Comparison of ENCODE assay signal across 9 cellular contexts in the genomic region with DNA sequence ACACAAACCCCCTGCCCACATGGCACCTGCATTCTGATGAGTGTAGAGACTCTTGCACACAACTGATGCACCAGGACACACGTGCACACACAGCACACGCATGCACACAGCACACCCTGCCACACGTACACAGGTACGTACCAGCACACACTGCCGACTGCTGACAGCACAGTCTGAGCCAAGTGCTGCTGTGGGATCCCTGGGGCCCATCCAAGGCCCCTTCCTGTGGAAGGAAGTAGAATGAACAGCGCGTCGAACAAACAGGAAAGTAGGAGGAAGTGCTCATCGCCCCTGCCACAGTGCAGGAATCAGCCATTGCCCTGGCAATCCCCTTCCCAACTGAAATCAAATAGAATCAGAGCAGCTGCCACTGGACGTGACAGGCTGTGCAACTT. TPM values are rescaled to one million over a fixed set of nuclear protein-coding genes. Genes with fewer than 3 reads are reported as not detected.
DNase-seq lines count a peak whose midpoint lies in the region; ATAC-seq and TF ChIP-seq lines count a peak whose summit lies in the region.
"Had no signal": no experiment of that assay in that cellular context is flagged by ENCODE, and none has a peak within 500 bp of the region (broad histone marks: within the 10 kb centered on the region; RNA-seq: fewer than 3 reads in every experiment).

No MANE protein-coding gene starts in this region.

- H3K9ac ChIP-seq in PC-3 (ENCODE audit: low read length): no peak overlapping the region

- H4K20me1 ChIP-seq in PC-3 (ENCODE audit: low read length): no peaks in the 10 kb centered on the region

- BruUV-seq in PC-3 (replicated peaks; lab: Mats Ljungman, UMichigan): no TSS peak

- ATAC-seq in right lobe of liver (peak; percentile 5 to 45 (median 40)), PC-3 (no peak)
- ATAC-seq: A549 had no signal

- 28% methylated on average over 6 of the region's 10 CpGs for WGBS in right lobe of liver (ENCODE audit: insufficient coverage, low coverage, low lambda C conversion rate, missing lambda C conversion rate)
- WGBS in thyroid gland, 2 donors: 75 to 89% methylated on average over 9 to 10 of the region's 10 CpGs

- CTCF ChIA-PET in PC-3 (lab: Charles Lee): no interaction called here

- TF ChIP-seq CTCF in right lobe of liver (IDR thresholded peaks at IDR 0.05) (no peak), thyroid gland (IDR thresholded peaks at IDR 0.05) (no peak), PC-3 (conservative IDR thresholded peaks at IDR 0.05; ENCODE audit: low read depth, low read length) (no peak)

- POLR2A ChIA-PET in PC-3 (lab: Charles Lee; ENCODE audit: unreplicated experiment): no interaction called here

- H3K27me3 ChIP-seq in right lobe of liver (no peaks in the 10 kb centered on the region), thyroid gland (no peaks in the 10 kb centered on the region), PC-3 (ENCODE audit: low read length) (no peaks in the 10 kb centered on the region)

- H3K36me3 ChIP-seq in right lobe of liver (no peaks in the 10 kb centered on the region), thyroid gland (no peaks in the 10 kb centered on the region), PC-3 (ENCODE audit: low read depth, low read length) (no peaks in the 10 kb centered on the region)

- no peak overlapping the region for H3K27ac ChIP-seq in right lobe of liver
- peak overlapping the region in 2 of 3 donors; percentile 17 to 33 for H3K27ac ChIP-seq in thyroid gland
- no peak overlapping the region for H3K27ac ChIP-seq in PC-3 (ENCODE audit: low read length)
- H3K27ac ChIP-seq: A549 had no signal

- no peak for TF ChIP-seq POLR2A in right lobe of liver (IDR thresholded peaks at IDR 0.05)
- TF ChIP-seq POLR2A in thyroid gland (IDR thresholded peaks at IDR 0.05): no peak

- no peaks in the 10 kb centered on the region for H3K9me2 ChIP-seq in PC-3 (replicated peaks; ENCODE audit: low read length)

- H3K4me2 ChIP-seq in PC-3 (ENCODE audit: low read length): no peak overlapping the region
- H3K4me2 ChIP-seq: A549 had no signal

- H3K9me3 ChIP-seq in right lobe of liver (no peaks in the 10 kb centered on the region), thyroid gland (no peaks in the 10 kb centered on the region), PC-3 (ENCODE audit: low read length) (no peaks in the 10 kb centered on the region)
- H3K9me3 ChIP-seq: A549 had no signal

- intact Hi-C loops in right lobe of liver (cut with DNase I) (loop anchor here (2.0 to 10.0 kb wide), 3 partner anchors 151 to 291 kb away; no protein-coding TSS in a partner anchor), thyroid gland (cut with DNase I) (loop anchor here (5.0 to 10.0 kb wide), 2 partner anchors 101 to 269 kb away; partner anchors contain the start of gene TSPAN18), PC-3 (cut with micrococcal nuclease) (no loop called here)

- no peaks in the 10 kb centered on the region for H3K79me2 ChIP-seq in PC-3 (ENCODE audit: low read length)

- peaks cover 0 to 13% (median 0%) of the 10 kb centered on the region in 4 donors for H3K4me1 ChIP-seq in right lobe of liver
- H3K4me1 ChIP-seq in thyroid gland: peaks cover 6 to 41% of the 10 kb centered on the region in 2 donors
- H3K4me1 ChIP-seq in PC-3 (ENCODE audit: insufficient read depth, low read length): no peaks in the 10 kb centered on the region
- H3K4me1 ChIP-seq: A549 had no signal

- H3F3A ChIP-seq in PC-3 (ENCODE audit: low read length, unreplicated experiment): no peaks in the 10 kb centered on the region

- H3K4me3 ChIP-seq in right lobe of liver: no peak overlapping the region
- H3K4me3 ChIP-seq in thyroid gland (replicated peaks in 1 of 3): no peak overlapping the region
- H3K4me3 ChIP-seq in PC-3 (ENCODE audit: low read length): no peak overlapping the region
- H3K4me3 ChIP-seq: A549 had no signal

- H2AFZ ChIP-seq in PC-3 (ENCODE audit: low read length): no peak overlapping the region

- DNase-seq in activated CD4-positive, CD25-positive, alpha-beta regulatory T cell treated with anti-CD3 and anti-CD28 coated beads, Interleukin-2, amount 50 U/mL, for 72 hours: peak; percentile 23
- no peak for DNase-seq in activated CD4-positive, CD25-positive, alpha-beta regulatory T cell (lab: John Stamatoyannopoulos, UW)
- peak; percentile 8 for DNase-seq in activated naive CD4-positive, alpha-beta T cell treated with anti-CD3 and anti-CD28 coated beads, Interleukin-2, amount 50 U/mL, for 16 hours
- DNase-seq in right lobe of liver (peak in 1 of 3 donors; percentile 58), thyroid gland (peak in 1 of 2 donors; percentile 16), RKO (ENCODE audit: low spot score) (no peak), NCI-H2107 treated with DMSO at 0.1 percent for 48 hours (lab: John Stamatoyannopoulos, UW; ENCODE audit: unreplicated experiment) (no peak), PC-3 (no peak)

RNA-seq across cellular contexts. Expression of gene CD82, which starts 57.9 kb away (rescaled TPM):
- total RNA-seq in right lobe of liver (10 to 100 TPM; 18.9 to 69.4 (median 48.6) TPM), thyroid gland (10 to 100 TPM; 11.8 to 24.0 (median 18.7) TPM), PC-3 (2014; rRNA removed) (4.3 and 5.0 TPM in 2 replicates)

Comparison
In these comparisons a context has a peak if more than half of its experiments do, and no peak if none do; other contexts are left out.
1. DNase-seq: peak in activated CD4-positive, CD25-positive, alpha-beta regulatory T cell treated with anti-CD3 and anti-CD28 coated beads, Interleukin-2, amount 50 U/mL, for 72 hours (single experiment) and activated naive CD4-positive, alpha-beta T cell treated with anti-CD3 and anti-CD28 coated beads, Interleukin-2, amount 50 U/mL, for 16 hours (single experiment); none in activated CD4-positive, CD25-positive, alpha-beta regulatory T cell (0 of 4), RKO (single experiment), NCI-H2107 treated with DMSO at 0.1 percent for 48 hours (single experiment) and PC-3 (single experiment).
2. H3K27ac ChIP-seq: peak in thyroid gland (2 of 3); none in right lobe of liver (0 of 3) and PC-3 (single experiment).